In the genomic region with DNA sequence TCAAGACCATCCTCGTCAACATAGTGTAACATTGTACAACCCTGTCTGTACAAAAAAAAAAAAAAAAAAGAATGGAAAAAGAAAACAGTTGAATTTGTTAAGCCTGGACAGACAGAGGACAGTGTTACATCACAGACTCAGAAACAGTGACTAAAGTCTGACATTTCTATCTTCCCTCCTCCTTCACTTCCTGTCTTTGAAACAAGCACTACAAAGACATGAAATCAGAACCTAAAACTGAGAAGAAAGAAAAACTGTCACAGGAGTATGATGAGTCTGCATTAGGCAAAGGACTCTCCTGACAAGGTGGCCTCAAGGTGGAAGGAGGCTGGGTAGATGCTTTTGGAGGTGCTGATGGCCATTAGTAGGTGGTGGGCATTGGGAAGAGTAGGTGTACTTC, we compare ENCODE assay signal across 11 cellular contexts.
DNase-seq lines count a peak whose midpoint lies in the region; TF ChIP-seq lines count a peak whose summit lies in the region.
"Had no signal": no experiment of that assay in that cellular context is flagged by ENCODE, and none has a peak within 500 bp of the region (broad histone marks: within the 10 kb centered on the region; RNA-seq: fewer than 3 reads in every experiment).

No MANE protein-coding gene starts in this region.

- H3K4me1 Mint-ChIP-seq in HFFc6 (ENCODE audit: low read depth) = peaks cover 13% of the 10 kb centered on the region
- H3K4me1 Mint-ChIP-seq in T-helper 1 cell treated with Interleukin-12 subunit alpha and Interleukin-12 subunit beta and Interleukin-4 antibody, amounts not matched to agents 30 μg/mL and 1 μg/mL, for 36 hours (ENCODE audit: low read depth) = peaks cover 16% of the 10 kb centered on the region
- H3K4me1 Mint-ChIP-seq in progenitor cell of endocrine pancreas (ENCODE audit: low read depth) = peaks cover 20% of the 10 kb centered on the region

- H3K27me3 Mint-ChIP-seq in HFFc6 (ENCODE audit: insufficient read depth) = peaks cover 7% of the 10 kb centered on the region; the same call in 1 of the 2 replicates
- no peaks in the 10 kb centered on the region for H3K27me3 Mint-ChIP-seq in T-helper 1 cell treated with Interleukin-12 subunit alpha and Interleukin-12 subunit beta and Interleukin-4 antibody, amounts not matched to agents 30 μg/mL and 1 μg/mL, for 36 hours (ENCODE audit: low read depth)
- no peaks in the 10 kb centered on the region for H3K27me3 Mint-ChIP-seq in progenitor cell of endocrine pancreas

- no peaks in the 10 kb centered on the region for H3K9me3 Mint-ChIP-seq in HFFc6
- H3K9me3 Mint-ChIP-seq in T-helper 1 cell treated with Interleukin-12 subunit alpha and Interleukin-12 subunit beta and Interleukin-4 antibody, amounts not matched to agents 30 μg/mL and 1 μg/mL, for 36 hours = no peaks in the 10 kb centered on the region
- H3K9me3 Mint-ChIP-seq in progenitor cell of endocrine pancreas (ENCODE audit: low read depth) = no peaks in the 10 kb centered on the region

- TF ChIP-seq CTCF in HFFc6 (IDR thresholded peaks at IDR 0.05) (no peak), progenitor cell of endocrine pancreas (IDR thresholded peaks at IDR 0.05; ENCODE audit: unreplicated experiment) (no peak)

- H3K27ac Mint-ChIP-seq in HFFc6 = peak overlapping the region; percentile 14; the same call in 1 of the 2 replicates
- peak overlapping the region; percentile 88 for H3K27ac Mint-ChIP-seq in T-helper 1 cell treated with Interleukin-12 subunit alpha and Interleukin-12 subunit beta and Interleukin-4 antibody, amounts not matched to agents 30 μg/mL and 1 μg/mL, for 36 hours
- peak overlapping the region; percentile 8 for H3K27ac Mint-ChIP-seq in progenitor cell of endocrine pancreas

- H3K36me3 Mint-ChIP-seq in HFFc6 (ENCODE audit: low read depth) = no peaks in the 10 kb centered on the region
- H3K36me3 Mint-ChIP-seq in T-helper 1 cell treated with Interleukin-12 subunit alpha and Interleukin-12 subunit beta and Interleukin-4 antibody, amounts not matched to agents 30 μg/mL and 1 μg/mL, for 36 hours (ENCODE audit: low read depth) = peaks cover 3% of the 10 kb centered on the region
- H3K36me3 Mint-ChIP-seq in progenitor cell of endocrine pancreas (ENCODE audit: insufficient read depth) = peaks cover 16% of the 10 kb centered on the region

- DNase-seq in SKM-1 treated with dmso at 0.1 percent for 144 hours (lab: John Stamatoyannopoulos, UW; ENCODE audit: unreplicated experiment) = peak; percentile 9
- no peak for DNase-seq in SKM-1 (lab: John Stamatoyannopoulos, UW; ENCODE audit: unreplicated experiment)
- no peak for DNase-seq in HFFc6
- no peak for DNase-seq in progenitor cell of endocrine pancreas (ENCODE audit: low spot score, unreplicated experiment)
- no peak for DNase-seq in NCI-H345 (lab: John Stamatoyannopoulos, UW)
- no peak for DNase-seq in cerebellar nuclear complex (lab: John Stamatoyannopoulos, UW)
- no peak for DNase-seq in NCI-H2171 treated with DMSO at 0.1 percent for 48 hours (lab: John Stamatoyannopoulos, UW)
- DNase-seq: ACHN, erythroblast, left ventricle myocardium superior had no signal

- no peak overlapping the region for H3K4me3 Mint-ChIP-seq in HFFc6
- H3K4me3 Mint-ChIP-seq in T-helper 1 cell treated with Interleukin-12 subunit alpha and Interleukin-12 subunit beta and Interleukin-4 antibody, amounts not matched to agents 30 μg/mL and 1 μg/mL, for 36 hours = peak overlapping the region; percentile 42
- no peak overlapping the region for H3K4me3 Mint-ChIP-seq in progenitor cell of endocrine pancreas (ENCODE audit: low read depth)

Comparison
In these comparisons a context has a peak if more than half of its experiments do, and no peak if none do; other contexts are left out.
1. H3K27ac Mint-ChIP-seq: peak in every context shown above with its lines; median percentile 88 in T-helper 1 cell treated with Interleukin-12 subunit alpha and Interleukin-12 subunit beta and Interleukin-4 antibody, amounts not matched to agents 30 μg/mL and 1 μg/mL, for 36 hours; 14 in HFFc6; 8 in progenitor cell of endocrine pancreas.